ENCODE assay signal across 1 cellular context in the genomic region with DNA sequence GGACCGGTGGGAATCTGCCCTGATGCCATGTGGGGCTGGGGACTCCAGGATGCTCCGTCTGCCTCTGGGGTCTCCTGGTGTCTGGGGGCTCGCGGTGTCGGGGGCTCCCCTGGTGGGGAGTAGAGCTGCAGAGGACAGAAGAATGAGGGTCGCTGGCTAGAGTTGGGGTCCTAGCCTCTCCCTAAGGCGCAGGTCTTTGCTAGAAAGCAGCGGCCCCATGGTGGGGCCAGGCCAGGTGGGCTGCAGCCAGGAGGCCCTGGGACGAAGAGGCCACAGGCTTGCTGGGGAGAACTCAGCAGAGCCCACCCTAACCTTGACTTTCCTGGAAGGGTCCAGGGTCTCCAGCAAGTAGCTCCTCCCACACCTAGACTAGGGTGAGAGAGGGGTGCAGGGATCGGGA.
TF ChIP-seq lines count a peak whose summit lies in the region.

No MANE protein-coding gene starts in this region.

TF ChIP-seq in H1, 55 proteins besides CTCF, POLR2A, EP300 and RAD21:
- TF ChIP-seq ZNF274 (IDR thresholded peaks at IDR 0.05; ENCODE audit: borderline replicate concordance, extremely low read depth, low read length) (no peak), RBBP5 (IDR thresholded peaks at IDR 0.05; ENCODE audit: borderline replicate concordance, low read depth, low read length) (no peak), EZH2 (IDR thresholded peaks at IDR 0.05; ENCODE audit: low read depth, low read length, severe bottlenecking) (no peak), CBX8 (IDR thresholded peaks at IDR 0.05; ENCODE audit: borderline replicate concordance, low read depth, low read length) (no peak), SIN3A (conservative IDR thresholded peaks at IDR 0.05 in 1 of 2, IDR thresholded peaks at IDR 0.05 in 1 of 2; ENCODE audit: low read depth in 1 of 2, low read length in 2 of 2) (no peak), CTBP2 (IDR thresholded peaks at IDR 0.05; ENCODE audit: borderline replicate concordance, insufficient read depth, insufficient read length, low read length) (no peak), BRCA1 (IDR thresholded peaks at IDR 0.05; ENCODE audit: low read depth, low read length) (no peak), EGR1 (IDR thresholded peaks at IDR 0.05; ENCODE audit: borderline replicate concordance, low read depth, low read length) (no peak), BACH1 (IDR thresholded peaks at IDR 0.05; ENCODE audit: low read length) (no peak), TAF7 (optimal IDR thresholded peaks at IDR 0.05; ENCODE audit: borderline replicate concordance, low read depth, low read length) (no peak), KDM5A (IDR thresholded peaks at IDR 0.05; ENCODE audit: low read length) (no peak), JUND (IDR thresholded peaks at IDR 0.05; ENCODE audit: low read length) (no peak), RNF2 (IDR thresholded peaks at IDR 0.05; ENCODE audit: borderline replicate concordance, low read depth, low read length, missing control alignments, poor library complexity, severe bottlenecking) (no peak), POU5F1 (IDR thresholded peaks at IDR 0.05; ENCODE audit: low read depth, low read length) (no peak), TCF12 (IDR thresholded peaks at IDR 0.05; ENCODE audit: low read depth, low read length) (no peak), KDM1A (IDR thresholded peaks at IDR 0.05; ENCODE audit: borderline replicate concordance, low read length) (no peak), SUZ12 (IDR thresholded peaks at IDR 0.05; ENCODE audit: low read length) (no peak)
- TF ChIP-seq, protein P1, sequence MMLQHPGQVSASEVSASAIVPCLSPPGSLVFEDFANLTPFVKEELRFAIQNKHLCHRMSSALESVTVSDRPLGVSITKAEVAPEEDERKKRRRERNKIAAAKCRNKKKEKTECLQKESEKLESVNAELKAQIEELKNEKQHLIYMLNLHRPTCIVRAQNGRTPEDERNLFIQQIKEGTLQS (IDR thresholded peaks at IDR 0.05; ENCODE audit: insufficient read depth, low read depth, low read length): no peak
- TF ChIP-seq, protein P2, sequence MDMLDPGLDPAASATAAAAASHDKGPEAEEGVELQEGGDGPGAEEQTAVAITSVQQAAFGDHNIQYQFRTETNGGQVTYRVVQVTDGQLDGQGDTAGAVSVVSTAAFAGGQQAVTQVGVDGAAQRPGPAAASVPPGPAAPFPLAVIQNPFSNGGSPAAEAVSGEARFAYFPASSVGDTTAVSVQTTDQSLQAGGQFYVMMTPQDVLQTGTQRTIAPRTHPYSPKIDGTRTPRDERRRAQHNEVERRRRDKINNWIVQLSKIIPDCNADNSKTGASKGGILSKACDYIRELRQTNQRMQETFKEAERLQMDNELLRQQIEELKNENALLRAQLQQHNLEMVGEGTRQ (IDR thresholded peaks at IDR 0.05; ENCODE audit: low read length): no peak
- TF ChIP-seq, protein P3, sequence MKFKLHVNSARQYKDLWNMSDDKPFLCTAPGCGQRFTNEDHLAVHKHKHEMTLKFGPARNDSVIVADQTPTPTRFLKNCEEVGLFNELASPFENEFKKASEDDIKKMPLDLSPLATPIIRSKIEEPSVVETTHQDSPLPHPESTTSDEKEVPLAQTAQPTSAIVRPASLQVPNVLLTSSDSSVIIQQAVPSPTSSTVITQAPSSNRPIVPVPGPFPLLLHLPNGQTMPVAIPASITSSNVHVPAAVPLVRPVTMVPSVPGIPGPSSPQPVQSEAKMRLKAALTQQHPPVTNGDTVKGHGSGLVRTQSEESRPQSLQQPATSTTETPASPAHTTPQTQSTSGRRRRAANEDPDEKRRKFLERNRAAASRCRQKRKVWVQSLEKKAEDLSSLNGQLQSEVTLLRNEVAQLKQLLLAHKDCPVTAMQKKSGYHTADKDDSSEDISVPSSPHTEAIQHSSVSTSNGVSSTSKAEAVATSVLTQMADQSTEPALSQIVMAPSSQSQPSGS (IDR thresholded peaks at IDR 0.05; ENCODE audit: low read length): no peak
